ENCODE assay signal across 16 cellular contexts in the genomic region with DNA sequence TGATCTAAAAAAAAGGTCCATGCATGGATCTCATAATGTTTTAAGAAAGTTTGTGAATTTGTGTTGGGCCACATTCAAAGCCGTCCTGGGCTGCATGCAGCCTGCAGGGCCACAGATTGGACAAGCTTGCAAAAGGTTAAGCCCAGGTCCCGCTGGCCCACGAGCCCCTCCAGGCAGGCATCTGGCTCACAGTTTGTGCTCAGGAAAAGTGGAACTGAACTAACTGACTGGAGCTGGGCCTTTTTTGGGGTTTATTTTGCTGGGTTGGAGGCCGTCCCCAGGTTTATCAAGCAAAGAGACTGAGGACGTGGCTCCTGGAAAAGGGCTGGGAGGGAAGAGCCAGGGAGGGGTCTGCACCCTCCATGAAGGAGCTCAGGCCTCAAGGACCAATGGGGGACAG. TPM values are rescaled to one million over a fixed set of nuclear protein-coding genes. Genes with fewer than 3 reads are reported as not detected.
DNase-seq lines count a peak whose midpoint lies in the region; ATAC-seq and TF ChIP-seq lines count a peak whose summit lies in the region.
"Had no signal": no experiment of that assay in that cellular context is flagged by ENCODE, and none has a peak within 500 bp of the region (broad histone marks: within the 10 kb centered on the region; RNA-seq: fewer than 3 reads in every experiment).

No MANE protein-coding gene starts in this region.

- no CpG with 5 or more reads among the region's 5 CpGs for WGBS in SK-N-SH (ENCODE audit: low lambda C conversion rate)

- POLR2A ChIA-PET in activated naive CD8-positive, alpha-beta T cell treated with anti-CD3 and anti-CD28 coated beads, Interleukin-2, amount 10 ng/mL, durations not matched to agents 7 days and 5 days (lab: Charles Lee), result interaction anchor here (1.4 to 1.8 kb wide), 2 partner anchors 39 to 59 kb away, joined by 6 to 8 read pairs; a partner anchor contains a TSS
- POLR2A ChIA-PET in RWPE1 (lab: Yijun Ruan, JAX; ENCODE audit: low non-redundant PET), result no interaction called here
- POLR2A ChIA-PET in SK-N-SH (lab: Yijun Ruan, JAX), result interaction anchor here (1.3 kb wide), 1 partner anchor 21 kb away, joined by 4 read pairs; no protein-coding TSS in a partner anchor

- H2AFZ ChIP-seq in SK-N-SH (ENCODE audit: low read depth), result no peak overlapping the region
- H2AFZ ChIP-seq: GM23338 had no signal

- H3K36me3 ChIP-seq in SK-N-SH (replicated peaks in 1 of 2; ENCODE audit: control insufficient read depth in 1 of 2, insufficient read depth in 2 of 2, low read length in 1 of 2), result no peaks in the 10 kb centered on the region
- H3K36me3 ChIP-seq: SJSA1 had no signal

- no peaks in the 10 kb centered on the region for H3K9me3 ChIP-seq in SK-N-SH
- H3K9me3 ChIP-seq: SJSA1 had no signal

- H3K4me3 Mint-ChIP-seq in activated naive CD8-positive, alpha-beta T cell treated with anti-CD3 and anti-CD28 coated beads, Interleukin-2, amount 10 ng/mL, durations not matched to agents 7 days and 5 days, result no peak overlapping the region
- no peak overlapping the region for H3K4me3 Mint-ChIP-seq in activated naive CD8-positive, alpha-beta T cell treated with anti-CD3 and anti-CD28 coated beads, Interleukin-2, amount 50 U/mL, for 24 hours
- H3K4me3 Mint-ChIP-seq in stimulated activated effector memory CD8-positive, alpha-beta T cell treated with anti-CD3 and anti-CD28 coated beads, Interleukin-12 subunit alpha, Interleukin-12 subunit beta, amount 100 ng/mL, for 72 hours, result no peak overlapping the region
- H3K4me3 Mint-ChIP-seq: CD4-positive, alpha-beta T cell; GM23338 had no signal

- CTCF ChIA-PET in RWPE1 (lab: Yijun Ruan, JAX) (no interaction called here), SK-N-SH (lab: Yijun Ruan, JAX) (interaction anchor here (1.4 kb wide), 1 partner anchor 28 kb away, joined by 6 read pairs; no protein-coding TSS in a partner anchor)

- H3K4me2 ChIP-seq in SK-N-SH, result no peak overlapping the region
- H3K4me2 ChIP-seq: GM23338 had no signal

- peak overlapping the region; percentile 60 for H3K27ac Mint-ChIP-seq in activated naive CD8-positive, alpha-beta T cell treated with anti-CD3 and anti-CD28 coated beads, Interleukin-2, amount 10 ng/mL, durations not matched to agents 7 days and 5 days
- no peak overlapping the region for H3K27ac Mint-ChIP-seq in activated naive CD8-positive, alpha-beta T cell treated with anti-CD3 and anti-CD28 coated beads, Interleukin-2, amount 50 U/mL, for 24 hours
- peak overlapping the region; percentile 91 for H3K27ac Mint-ChIP-seq in stimulated activated effector memory CD8-positive, alpha-beta T cell treated with anti-CD3 and anti-CD28 coated beads, Interleukin-12 subunit alpha, Interleukin-12 subunit beta, amount 100 ng/mL, for 72 hours
- H3K27ac Mint-ChIP-seq: CD4-positive, alpha-beta T cell; GM23338 had no signal

- no peaks in the 10 kb centered on the region for H3F3A ChIP-seq in SK-N-SH (replicated peaks; ENCODE audit: insufficient read depth)

- no peak for TF ChIP-seq EP300 in SK-N-SH (IDR thresholded peaks at IDR 0.05; ENCODE audit: borderline replicate concordance in 1 of 2, low read depth in 1 of 2, low read length in 1 of 2)

- H3K4me3 ChIP-seq in coronary artery (no peak overlapping the region), SK-N-SH (ENCODE audit: low read depth in 2 of 2, low read length in 1 of 2) (no peak overlapping the region)
- H3K4me3 ChIP-seq: GM23338, SJSA1 had no signal

- ATAC-seq in activated naive CD8-positive, alpha-beta T cell treated with anti-CD3 and anti-CD28 coated beads, Interleukin-2, amount 10 ng/mL, durations not matched to agents 7 days and 5 days (ENCODE audit: low read depth), result no peak
- no peak for ATAC-seq in activated naive CD8-positive, alpha-beta T cell treated with anti-CD3 and anti-CD28 coated beads, Interleukin-2, amount 50 U/mL, for 24 hours
- ATAC-seq in stimulated activated effector memory CD8-positive, alpha-beta T cell treated with anti-CD3 and anti-CD28 coated beads, Interleukin-12 subunit alpha, Interleukin-12 subunit beta, amount 100 ng/mL, for 72 hours, result no peak
- no peak for ATAC-seq in HG03175 (IDR thresholded peaks at IDR 0.05; ENCODE audit: unreplicated experiment)
- ATAC-seq: GM23338 had no signal

- no peaks in the 10 kb centered on the region for H3K9me3 Mint-ChIP-seq in activated naive CD8-positive, alpha-beta T cell treated with anti-CD3 and anti-CD28 coated beads, Interleukin-2, amount 10 ng/mL, durations not matched to agents 7 days and 5 days
- no peaks in the 10 kb centered on the region for H3K9me3 Mint-ChIP-seq in activated naive CD8-positive, alpha-beta T cell treated with anti-CD3 and anti-CD28 coated beads, Interleukin-2, amount 50 U/mL, for 24 hours
- H3K9me3 Mint-ChIP-seq in stimulated activated effector memory CD8-positive, alpha-beta T cell treated with anti-CD3 and anti-CD28 coated beads, Interleukin-12 subunit alpha, Interleukin-12 subunit beta, amount 100 ng/mL, for 72 hours, result no peaks in the 10 kb centered on the region
- H3K9me3 Mint-ChIP-seq: CD4-positive, alpha-beta T cell; GM23338 had no signal

- H3K9ac ChIP-seq in SK-N-SH, result no peak overlapping the region

- H3K36me3 Mint-ChIP-seq in activated naive CD8-positive, alpha-beta T cell treated with anti-CD3 and anti-CD28 coated beads, Interleukin-2, amount 10 ng/mL, durations not matched to agents 7 days and 5 days, result peaks cover 9% of the 10 kb centered on the region
- peaks cover 2% of the 10 kb centered on the region for H3K36me3 Mint-ChIP-seq in activated naive CD8-positive, alpha-beta T cell treated with anti-CD3 and anti-CD28 coated beads, Interleukin-2, amount 50 U/mL, for 24 hours (ENCODE audit: low read depth)
- H3K36me3 Mint-ChIP-seq in stimulated activated effector memory CD8-positive, alpha-beta T cell treated with anti-CD3 and anti-CD28 coated beads, Interleukin-12 subunit alpha, Interleukin-12 subunit beta, amount 100 ng/mL, for 72 hours, result peaks cover 38% of the 10 kb centered on the region

- H3K4me1 ChIP-seq in SK-N-SH (ENCODE audit: control insufficient read depth in 1 of 2, insufficient read depth in 2 of 2, low read depth in 1 of 2, low read length in 1 of 2), result peaks cover 0 to 4% of the 10 kb centered on the region in 2 experiments; a peak in 1 of 4 replicates

- H3K27me3 ChIP-seq in SK-N-SH (ENCODE audit: insufficient read depth), result no peaks in the 10 kb centered on the region
- H3K27me3 ChIP-seq: SJSA1 had no signal

- TF ChIP-seq RAD21 in SK-N-SH (IDR thresholded peaks at IDR 0.05; ENCODE audit: low read length), result no peak

- H3K79me2 ChIP-seq in SK-N-SH (ENCODE audit: insufficient read depth), result no peaks in the 10 kb centered on the region

- H4K20me1 ChIP-seq in SK-N-SH (ENCODE audit: insufficient read depth), result no peaks in the 10 kb centered on the region

- no peak for TF ChIP-seq CTCF in RWPE1 (conservative IDR thresholded peaks at IDR 0.05; ENCODE audit: low read depth)
- no peak for TF ChIP-seq CTCF in coronary artery (IDR thresholded peaks at IDR 0.05)
- no peak for TF ChIP-seq CTCF in SK-N-SH (IDR thresholded peaks at IDR 0.05)

- H3K27me3 Mint-ChIP-seq in activated naive CD8-positive, alpha-beta T cell treated with anti-CD3 and anti-CD28 coated beads, Interleukin-2, amount 10 ng/mL, durations not matched to agents 7 days and 5 days, result no peaks in the 10 kb centered on the region
- H3K27me3 Mint-ChIP-seq in activated naive CD8-positive, alpha-beta T cell treated with anti-CD3 and anti-CD28 coated beads, Interleukin-2, amount 50 U/mL, for 24 hours, result no peaks in the 10 kb centered on the region
- H3K27me3 Mint-ChIP-seq: CD4-positive, alpha-beta T cell had no signal

- DNase-seq in activated naive CD8-positive, alpha-beta T cell treated with anti-CD3 and anti-CD28 coated beads, Interleukin-2, amount 10 ng/mL, durations not matched to agents 7 days and 5 days, result no peak
- DNase-seq in activated naive CD8-positive, alpha-beta T cell treated with anti-CD3 and anti-CD28 coated beads, Interleukin-2, amount 50 U/mL, for 24 hours, result no peak
- DNase-seq in RWPE1 (ENCODE audit: low spot score) (no peak), coronary artery (ENCODE audit: low spot score) (peak; percentile 35), NCI-H526 (lab: John Stamatoyannopoulos, UW) (no peak), SK-N-SH (no peak)
- DNase-seq in stimulated activated effector memory CD8-positive, alpha-beta T cell treated with anti-CD3 and anti-CD28 coated beads, Interleukin-12 subunit alpha, Interleukin-12 subunit beta, amount 100 ng/mL, for 72 hours (ENCODE audit: low spot score in 2 of 2), result no peak
- DNase-seq: ACHN, NCI-H2227 treated with DMSO at 0.1 percent for 48 hours, NCI-H524 treated with DMSO at 0.1 percent for 48 hours had no signal

- H3K4me1 Mint-ChIP-seq in activated naive CD8-positive, alpha-beta T cell treated with anti-CD3 and anti-CD28 coated beads, Interleukin-2, amount 10 ng/mL, durations not matched to agents 7 days and 5 days, result peaks cover 17% of the 10 kb centered on the region
- H3K4me1 Mint-ChIP-seq in activated naive CD8-positive, alpha-beta T cell treated with anti-CD3 and anti-CD28 coated beads, Interleukin-2, amount 50 U/mL, for 24 hours, result peaks cover 7% of the 10 kb centered on the region
- peaks cover 14% of the 10 kb centered on the region for H3K4me1 Mint-ChIP-seq in stimulated activated effector memory CD8-positive, alpha-beta T cell treated with anti-CD3 and anti-CD28 coated beads, Interleukin-12 subunit alpha, Interleukin-12 subunit beta, amount 100 ng/mL, for 72 hours

- H3K27ac ChIP-seq in RWPE1 (peak overlapping the region; percentile 62), coronary artery (no peak overlapping the region), SK-N-SH (ENCODE audit: low read depth in 2 of 2, low read length in 1 of 2) (no peak overlapping the region)
- H3K27ac ChIP-seq: SJSA1 had no signal

- H3K9me2 ChIP-seq in SK-N-SH, result no peaks in the 10 kb centered on the region

RNA-seq across cellular contexts. Expression of a gene that starts 32.1 kb away (rescaled TPM):
- total RNA-seq in activated naive CD8-positive, alpha-beta T cell treated with anti-CD3 and anti-CD28 coated beads, Interleukin-2, amount 10 ng/mL, durations not matched to agents 7 days and 5 days, result 1 to 10 TPM; 1.6 to 2.0 TPM
- polyA plus RNA-seq in SK-N-SH (2012; rRNA removed), result 0.13 and 0.16 TPM in 2 replicates
- 0.03 and 0.05 TPM in 2 replicates for polyA plus RNA-seq in SK-N-SH (2012; cell fraction: cytosol; rRNA removed)
- 1.4 and 2.6 TPM in 2 replicates for polyA plus RNA-seq in SK-N-SH (2012; cell fraction: nucleus; rRNA removed)
- total RNA-seq: HT1080, SJSA1 had no signal

RNA-seq across cellular contexts. Expression of a gene that starts 39.0 kb away (rescaled TPM):
- 100 to 1,000 TPM in 1 of 2 experiments, 10 to 100 TPM in 1; 94.6 to 103 TPM for total RNA-seq in activated naive CD8-positive, alpha-beta T cell treated with anti-CD3 and anti-CD28 coated beads, Interleukin-2, amount 10 ng/mL, durations not matched to agents 7 days and 5 days
- 10.5 and 14.5 TPM in 2 replicates for polyA plus RNA-seq in SK-N-SH (2012; rRNA removed)
- 1.7 and 2.8 TPM in 2 replicates for polyA plus RNA-seq in SK-N-SH (2012; cell fraction: cytosol; rRNA removed)
- polyA plus RNA-seq in SK-N-SH (2012; cell fraction: nucleus; rRNA removed), result 89.3 and 95.1 TPM in 2 replicates

RNA-seq across cellular contexts. Expression of a gene that starts 58.6 kb away (rescaled TPM):
- not detected for total RNA-seq in activated naive CD8-positive, alpha-beta T cell treated with anti-CD3 and anti-CD28 coated beads, Interleukin-2, amount 10 ng/mL, durations not matched to agents 7 days and 5 days
- not detected in 2 replicates for polyA plus RNA-seq in SK-N-SH (2012; rRNA removed)
- polyA plus RNA-seq in SK-N-SH (2012; cell fraction: cytosol; rRNA removed), result not detected in 2 replicates
- not detected in 2 replicates for polyA plus RNA-seq in SK-N-SH (2012; cell fraction: nucleus; rRNA removed)
- total RNA-seq: CD4-positive, alpha-beta T cell; Daoy; HT1080; SJSA1 had no signal

RNA-seq across cellular contexts. Expression of a gene that starts 59.2 kb away (rescaled TPM):
- 10 to 100 TPM; 10.8 to 12.8 TPM for total RNA-seq in activated naive CD8-positive, alpha-beta T cell treated with anti-CD3 and anti-CD28 coated beads, Interleukin-2, amount 10 ng/mL, durations not matched to agents 7 days and 5 days
- 7.9 and 8.2 TPM in 2 replicates for polyA plus RNA-seq in SK-N-SH (2012; rRNA removed)
- polyA plus RNA-seq in SK-N-SH (2012; cell fraction: cytosol; rRNA removed), result 7.0 and 7.4 TPM in 2 replicates
- polyA plus RNA-seq in SK-N-SH (2012; cell fraction: nucleus; rRNA removed), result 9.6 and 10.1 TPM in 2 replicates
